1 cellular context compared by ENCODE assay signal in the genomic region with DNA sequence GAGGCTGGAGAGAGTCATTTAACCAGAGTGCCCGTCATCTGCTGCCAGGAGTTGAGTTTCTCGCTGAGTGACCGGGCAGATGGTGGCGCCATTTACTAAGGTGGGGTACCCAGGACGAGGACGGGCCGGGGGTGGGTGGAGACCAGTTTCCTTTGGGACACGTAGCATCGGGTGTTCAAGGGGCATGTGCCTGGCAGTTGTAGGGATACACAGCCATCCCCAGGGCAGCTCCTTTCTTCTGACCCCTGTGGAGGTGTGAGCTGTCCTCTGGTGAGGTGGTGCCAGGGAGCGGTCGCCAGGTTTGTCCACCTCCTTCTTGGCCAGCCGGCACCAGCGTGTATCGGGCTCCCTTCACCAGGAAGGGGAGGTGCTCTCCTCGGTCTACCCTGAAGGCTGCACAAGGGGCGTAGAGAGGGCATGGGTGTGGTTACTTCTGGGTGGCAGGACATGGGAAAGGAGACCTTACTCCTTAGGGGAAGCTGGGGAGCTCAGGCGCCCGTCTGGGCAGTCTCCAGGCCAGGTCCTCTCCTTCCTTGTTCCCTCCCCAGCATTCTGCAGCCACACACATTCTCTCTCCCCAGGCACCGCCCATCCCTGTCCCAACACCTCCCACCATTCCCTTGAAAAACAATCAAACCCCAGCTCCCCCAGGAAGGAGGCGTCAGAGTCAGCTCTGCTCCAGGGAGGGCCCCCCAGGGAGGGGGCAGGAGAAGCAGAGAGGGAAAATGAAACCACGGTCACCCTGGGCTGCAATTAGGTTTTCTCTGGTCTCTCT.
TF ChIP-seq lines count a peak whose summit lies in the region.

No MANE protein-coding gene starts in this region.

TF ChIP-seq in GM12878, 131 proteins besides CTCF, POLR2A, EP300 and RAD21 (continued from another document):
- TF ChIP-seq EED (IDR thresholded peaks at IDR 0.05; ENCODE audit: low read depth) (peak; percentile 56; the same call in 1 of the 2 replicates), HDAC6 (IDR thresholded peaks at IDR 0.05; ENCODE audit: unreplicated experiment) (no peak), SMAD5 (IDR thresholded peaks at IDR 0.05; ENCODE audit: low read depth) (no peak), BACH1 (IDR thresholded peaks at IDR 0.05; ENCODE audit: borderline replicate concordance) (no peak), ZNF384 (IDR thresholded peaks at IDR 0.05; ENCODE audit: borderline replicate concordance, low read depth, low read length) (no peak), BHLHE40 (IDR thresholded peaks at IDR 0.05; ENCODE audit: borderline replicate concordance in 1 of 2, low read depth in 2 of 2, low read length in 1 of 2) (peak in 1 of 2 experiments; percentile 13; a peak in 1 of 4 replicates), ZNF24 (IDR thresholded peaks at IDR 0.05) (no peak), RELA (IDR thresholded peaks at IDR 0.05; ENCODE audit: borderline replicate concordance, partially characterized antibody) (peak; percentile 9), STAT1 (conservative IDR thresholded peaks at IDR 0.05) (no peak; the same call in 1 of the 2 replicates), ZNF217 (IDR thresholded peaks at IDR 0.05) (no peak), ZNF622 (IDR thresholded peaks at IDR 0.05) (no peak), SREBF1 (IDR thresholded peaks at IDR 0.05; ENCODE audit: low read length) (no peak), KDM1A (IDR thresholded peaks at IDR 0.05; ENCODE audit: borderline replicate concordance) (no peak), IKZF2 (IDR thresholded peaks at IDR 0.05) (peak in 1 of 2 experiments; percentile 66; a peak in 2 of 4 replicates), NR2C2 (IDR thresholded peaks at IDR 0.05; ENCODE audit: borderline replicate concordance, control insufficient read depth, insufficient read length, low read depth) (no peak), CEBPB (IDR thresholded peaks at IDR 0.05; ENCODE audit: borderline replicate concordance in 1 of 2, low read depth in 2 of 2, low read length in 2 of 2) (no peak)
- TF ChIP-seq, protein P1, sequence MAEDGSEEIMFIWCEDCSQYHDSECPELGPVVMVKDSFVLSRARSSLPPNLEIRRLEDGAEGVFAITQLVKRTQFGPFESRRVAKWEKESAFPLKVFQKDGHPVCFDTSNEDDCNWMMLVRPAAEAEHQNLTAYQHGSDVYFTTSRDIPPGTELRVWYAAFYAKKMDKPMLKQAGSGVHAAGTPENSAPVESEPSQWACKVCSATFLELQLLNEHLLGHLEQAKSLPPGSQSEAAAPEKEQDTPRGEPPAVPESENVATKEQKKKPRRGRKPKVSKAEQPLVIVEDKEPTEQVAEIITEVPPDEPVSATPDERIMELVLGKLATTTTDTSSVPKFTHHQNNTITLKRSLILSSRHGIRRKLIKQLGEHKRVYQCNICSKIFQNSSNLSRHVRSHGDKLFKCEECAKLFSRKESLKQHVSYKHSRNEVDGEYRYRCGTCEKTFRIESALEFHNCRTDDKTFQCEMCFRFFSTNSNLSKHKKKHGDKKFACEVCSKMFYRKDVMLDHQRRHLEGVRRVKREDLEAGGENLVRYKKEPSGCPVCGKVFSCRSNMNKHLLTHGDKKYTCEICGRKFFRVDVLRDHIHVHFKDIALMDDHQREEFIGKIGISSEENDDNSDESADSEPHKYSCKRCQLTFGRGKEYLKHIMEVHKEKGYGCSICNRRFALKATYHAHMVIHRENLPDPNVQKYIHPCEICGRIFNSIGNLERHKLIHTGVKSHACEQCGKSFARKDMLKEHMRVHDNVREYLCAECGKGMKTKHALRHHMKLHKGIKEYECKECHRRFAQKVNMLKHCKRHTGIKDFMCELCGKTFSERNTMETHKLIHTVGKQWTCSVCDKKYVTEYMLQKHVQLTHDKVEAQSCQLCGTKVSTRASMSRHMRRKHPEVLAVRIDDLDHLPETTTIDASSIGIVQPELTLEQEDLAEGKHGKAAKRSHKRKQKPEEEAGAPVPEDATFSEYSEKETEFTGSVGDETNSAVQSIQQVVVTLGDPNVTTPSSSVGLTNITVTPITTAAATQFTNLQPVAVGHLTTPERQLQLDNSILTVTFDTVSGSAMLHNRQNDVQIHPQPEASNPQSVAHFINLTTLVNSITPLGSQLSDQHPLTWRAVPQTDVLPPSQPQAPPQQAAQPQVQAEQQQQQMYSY (CRISPR knock-in tag; IDR thresholded peaks at IDR 0.05): no peak
- TF ChIP-seq, protein P2, sequence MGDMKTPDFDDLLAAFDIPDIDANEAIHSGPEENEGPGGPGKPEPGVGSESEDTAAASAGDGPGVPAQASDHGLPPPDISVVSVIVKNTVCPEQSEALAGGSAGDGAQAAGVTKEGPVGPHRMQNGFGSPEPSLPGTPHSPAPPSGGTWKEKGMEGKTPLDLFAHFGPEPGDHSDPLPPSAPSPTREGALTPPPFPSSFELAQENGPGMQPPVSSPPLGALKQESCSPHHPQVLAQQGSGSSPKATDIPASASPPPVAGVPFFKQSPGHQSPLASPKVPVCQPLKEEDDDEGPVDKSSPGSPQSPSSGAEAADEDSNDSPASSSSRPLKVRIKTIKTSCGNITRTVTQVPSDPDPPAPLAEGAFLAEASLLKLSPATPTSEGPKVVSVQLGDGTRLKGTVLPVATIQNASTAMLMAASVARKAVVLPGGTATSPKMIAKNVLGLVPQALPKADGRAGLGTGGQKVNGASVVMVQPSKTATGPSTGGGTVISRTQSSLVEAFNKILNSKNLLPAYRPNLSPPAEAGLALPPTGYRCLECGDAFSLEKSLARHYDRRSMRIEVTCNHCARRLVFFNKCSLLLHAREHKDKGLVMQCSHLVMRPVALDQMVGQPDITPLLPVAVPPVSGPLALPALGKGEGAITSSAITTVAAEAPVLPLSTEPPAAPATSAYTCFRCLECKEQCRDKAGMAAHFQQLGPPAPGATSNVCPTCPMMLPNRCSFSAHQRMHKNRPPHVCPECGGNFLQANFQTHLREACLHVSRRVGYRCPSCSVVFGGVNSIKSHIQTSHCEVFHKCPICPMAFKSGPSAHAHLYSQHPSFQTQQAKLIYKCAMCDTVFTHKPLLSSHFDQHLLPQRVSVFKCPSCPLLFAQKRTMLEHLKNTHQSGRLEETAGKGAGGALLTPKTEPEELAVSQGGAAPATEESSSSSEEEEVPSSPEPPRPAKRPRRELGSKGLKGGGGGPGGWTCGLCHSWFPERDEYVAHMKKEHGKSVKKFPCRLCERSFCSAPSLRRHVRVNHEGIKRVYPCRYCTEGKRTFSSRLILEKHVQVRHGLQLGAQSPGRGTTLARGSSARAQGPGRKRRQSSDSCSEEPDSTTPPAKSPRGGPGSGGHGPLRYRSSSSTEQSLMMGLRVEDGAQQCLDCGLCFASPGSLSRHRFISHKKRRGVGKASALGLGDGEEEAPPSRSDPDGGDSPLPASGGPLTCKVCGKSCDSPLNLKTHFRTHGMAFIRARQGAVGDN (IDR thresholded peaks at IDR 0.05): no peak
